Comparison of ENCODE assay signal across 1 cellular context in the genomic region with DNA sequence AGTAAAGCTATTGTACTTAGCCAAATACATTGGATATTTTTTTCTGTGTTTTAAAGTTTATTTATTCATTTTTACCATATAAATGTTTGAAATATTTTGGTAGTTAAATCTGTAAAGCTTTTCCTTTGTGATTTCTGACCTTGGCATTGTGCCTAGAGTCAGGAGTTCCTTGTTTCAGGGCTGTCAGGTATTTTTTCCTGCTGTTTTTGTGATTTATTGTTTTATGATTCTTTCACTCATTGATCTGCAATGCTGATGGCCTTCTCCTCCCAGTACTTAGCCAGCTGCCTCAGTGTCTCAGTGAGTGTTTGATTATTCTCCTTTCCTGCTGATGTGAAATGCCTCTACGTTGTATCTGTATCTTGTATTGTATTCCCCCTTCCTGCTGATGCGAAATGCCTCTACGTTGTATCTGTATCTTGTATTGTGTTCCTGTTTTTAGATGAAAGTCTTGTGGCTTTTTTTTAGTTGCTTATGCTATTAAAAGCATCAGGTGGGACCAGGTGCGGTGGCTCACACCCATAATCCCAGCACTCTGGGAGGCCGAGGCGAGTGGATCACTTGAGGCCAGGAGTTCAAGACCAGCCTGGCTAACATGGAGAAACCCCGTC.
TF ChIP-seq lines count a peak whose summit lies in the region.

No MANE protein-coding gene starts in this region.

TF ChIP-seq in H1, 55 proteins besides CTCF, POLR2A, EP300 and RAD21:
- no peak for TF ChIP-seq SIN3A (conservative IDR thresholded peaks at IDR 0.05 in 1 of 2, IDR thresholded peaks at IDR 0.05 in 1 of 2; ENCODE audit: low read depth in 1 of 2, low read length in 2 of 2)
- TF ChIP-seq YY1 (IDR thresholded peaks at IDR 0.05; ENCODE audit: low read depth, low read length), result no peak
- no peak for TF ChIP-seq JUND (IDR thresholded peaks at IDR 0.05; ENCODE audit: low read length)
- TF ChIP-seq SUZ12 (IDR thresholded peaks at IDR 0.05; ENCODE audit: low read length), result no peak
- no peak for TF ChIP-seq ASH2L (IDR thresholded peaks at IDR 0.05; ENCODE audit: low read length)
- no peak for TF ChIP-seq GTF2F1 (IDR thresholded peaks at IDR 0.05; ENCODE audit: borderline replicate concordance, low read depth, low read length)
- TF ChIP-seq SP2 (IDR thresholded peaks at IDR 0.05; ENCODE audit: low read length), result no peak
- TF ChIP-seq SIX5 (IDR thresholded peaks at IDR 0.05; ENCODE audit: low read depth, low read length), result no peak
- no peak for TF ChIP-seq FOSL1 (IDR thresholded peaks at IDR 0.05; ENCODE audit: insufficient read depth, low read depth, low read length)
- no peak for TF ChIP-seq KDM5A (IDR thresholded peaks at IDR 0.05; ENCODE audit: low read length)
